In the genomic region with DNA sequence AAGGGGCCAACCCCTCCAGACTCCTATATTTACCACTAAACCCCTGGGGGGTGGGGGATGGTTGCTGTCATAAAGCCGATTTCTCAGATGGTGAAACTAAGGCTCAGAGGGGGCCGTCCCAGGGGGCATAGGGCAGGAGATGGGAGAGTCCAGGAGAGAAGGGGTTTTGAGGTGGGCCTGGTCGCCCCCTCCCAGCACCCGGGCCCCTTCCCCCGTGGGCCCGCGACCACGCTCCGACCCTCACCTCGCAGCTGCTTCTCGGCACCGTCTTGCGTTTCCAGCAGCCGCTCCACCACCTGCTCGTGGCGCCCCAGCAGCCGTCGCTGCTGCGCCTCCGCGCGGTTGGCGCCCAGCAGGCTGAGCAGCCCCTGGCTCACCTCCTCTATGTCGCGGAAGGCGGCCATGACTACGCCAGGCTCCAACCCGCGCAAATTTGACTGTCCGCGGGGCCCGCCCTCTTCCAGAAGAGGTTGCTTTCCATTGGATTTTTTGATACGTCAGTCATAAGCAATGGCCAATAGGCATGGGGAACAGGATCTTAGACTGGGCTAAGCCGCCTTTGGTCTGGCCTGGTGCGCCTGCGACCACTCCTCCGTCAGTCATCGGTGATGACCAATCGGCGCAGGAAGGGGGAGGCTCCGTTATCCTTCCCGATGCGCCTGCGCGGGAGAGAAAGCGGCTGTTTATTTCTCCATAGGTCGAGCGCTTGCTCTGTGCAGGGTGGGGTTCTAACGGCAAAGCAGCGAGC, we compare ENCODE assay signal across 8 cellular contexts. TPM values are rescaled to one million over a fixed set of nuclear protein-coding genes. Genes with fewer than 3 reads are reported as not detected.
DNase-seq lines count a peak whose midpoint lies in the region; ATAC-seq and TF ChIP-seq lines count a peak whose summit lies in the region.

TSS of gene SPC24 (minus strand) at position 410 of the 748 bp plus-strand sequence. CDS start at position 404, 6 bp downstream.

- 0 to 1% methylated on average over 25 to 50 of the region's 50 CpGs for WGBS in endodermal cell (ENCODE audit: insufficient coverage in 1 of 2, insufficient read length in 1 of 2), 2 experiments
- WGBS in mesendoderm (ENCODE audit: extremely low coverage, insufficient coverage, low lambda C conversion rate): no CpG with 5 or more reads among the region's 50 CpGs

- H3K9ac ChIP-seq in NT2/D1 (ENCODE audit: insufficient read length, low read depth): peak within 1 kb of the TSS; percentile 97
- peak within 1 kb of the TSS; percentile 75 for H3K9ac ChIP-seq in endodermal cell (ENCODE audit: extremely low read depth, low read length, poor library complexity, severe bottlenecking)
- peak within 1 kb of the TSS; percentile 99 for H3K9ac ChIP-seq in mesendoderm (ENCODE audit: low read length)

- TF ChIP-seq CTCF in endodermal cell (conservative IDR thresholded peaks at IDR 0.05): peak; percentile 14

- H2BK15ac ChIP-seq in mesendoderm (replicated peaks; ENCODE audit: low read depth): no peak within 1 kb of the TSS

- H3K23ac ChIP-seq in mesendoderm (ENCODE audit: low read length): peak within 1 kb of the TSS; percentile 97

- H3K9me3 Mint-ChIP-seq in activated CD8-positive, alpha-beta memory T cell treated with anti-CD3 and anti-CD28 coated beads, Interleukin-2, amount 10 ng/mL, durations not matched to agents 7 days and 5 days (ENCODE audit: low read depth): no peaks in the 10 kb centered on the region
- H3K9me3 Mint-ChIP-seq in endodermal cell: no peaks in the 10 kb centered on the region

- H4K5ac ChIP-seq in mesendoderm (ENCODE audit: low read length): no peak within 1 kb of the TSS

- H2BK120ac ChIP-seq in mesendoderm (ENCODE audit: low read depth, low read length): no peak within 1 kb of the TSS

- H3K4me1 Mint-ChIP-seq in activated CD8-positive, alpha-beta memory T cell treated with anti-CD3 and anti-CD28 coated beads, Interleukin-2, amount 10 ng/mL, durations not matched to agents 7 days and 5 days: peaks cover 34% of the 10 kb centered on the region
- H3K4me1 Mint-ChIP-seq in endodermal cell: peaks cover 11% of the 10 kb centered on the region

- H3K36me3 ChIP-seq in NT2/D1 (ENCODE audit: insufficient read depth, insufficient read length, low read length) (peaks cover 22% of the 10 kb centered on the region), endodermal cell (ENCODE audit: control insufficient read depth, insufficient read depth, low read length) (peaks cover 7% of the 10 kb centered on the region), mesendoderm (ENCODE audit: control insufficient read depth, insufficient read depth, low read length) (no peaks in the 10 kb centered on the region)

- H3K4me2 ChIP-seq in mesendoderm (ENCODE audit: low read length): peak within 1 kb of the TSS; percentile 95

- peak within 1 kb of the TSS; percentile 78 for H4K8ac ChIP-seq in mesendoderm (ENCODE audit: low read depth, low read length)

- peak within 1 kb of the TSS; percentile 70 for H2BK5ac ChIP-seq in mesendoderm (ENCODE audit: low read length)

- H3K79me2 ChIP-seq in mesendoderm (ENCODE audit: control insufficient read depth, insufficient read depth, low read length): peaks cover 19% of the 10 kb centered on the region

- no peak within 1 kb of the TSS for H2AK5ac ChIP-seq in mesendoderm (ENCODE audit: low read length)

- CTCF ChIA-PET in activated CD8-positive, alpha-beta memory T cell treated with anti-CD3 and anti-CD28 coated beads, Interleukin-2, amount 10 ng/mL, durations not matched to agents 7 days and 5 days (lab: Charles Lee): interaction anchor here (0.6 to 2.0 kb wide), 6 partner anchors 18 to 327 kb away, joined by 3 to 6 read pairs (median 4); no protein-coding TSS in a partner anchor

- peaks cover 15% of the 10 kb centered on the region for H3K79me1 ChIP-seq in mesendoderm (ENCODE audit: low read length)

- ATAC-seq in GM21381 (IDR thresholded peaks at IDR 0.05; ENCODE audit: unreplicated experiment): peak; percentile 96
- ATAC-seq in activated CD8-positive, alpha-beta memory T cell treated with anti-CD3 and anti-CD28 coated beads, Interleukin-2, amount 10 ng/mL, durations not matched to agents 7 days and 5 days: peak; percentile 99

- DNase-seq in COR-L47 (lab: John Stamatoyannopoulos, UW): peak; percentile 97
- DNase-seq in HUDEP-2 (lab: John Stamatoyannopoulos, UW; ENCODE audit: unreplicated experiment in 76 of 76): peak in 75 of 76 experiments; percentile 95 to 100 (median 99)
- peak; percentile 98 for DNase-seq in NT2/D1 (ENCODE audit: low read depth, low spot score)
- DNase-seq in activated CD8-positive, alpha-beta memory T cell treated with anti-CD3 and anti-CD28 coated beads, Interleukin-2, amount 10 ng/mL, durations not matched to agents 7 days and 5 days: peak; percentile 98
- peak; percentile 99 for DNase-seq in endodermal cell
- peak; percentile 99 for DNase-seq in mesendoderm
- DNase-seq in stimulated activated CD8-positive, alpha-beta memory T cell treated with anti-CD3 and anti-CD28 coated beads, Interleukin-15, amount 100 ng/mL, for 1 hour (ENCODE audit: low read depth): peak; percentile 76

- peaks cover 22% of the 10 kb centered on the region for H3K36me3 Mint-ChIP-seq in activated CD8-positive, alpha-beta memory T cell treated with anti-CD3 and anti-CD28 coated beads, Interleukin-2, amount 10 ng/mL, durations not matched to agents 7 days and 5 days
- peaks cover 7% of the 10 kb centered on the region for H3K36me3 Mint-ChIP-seq in endodermal cell (ENCODE audit: low read depth)

- H3K56ac ChIP-seq in mesendoderm (ENCODE audit: low read length): peak within 1 kb of the TSS; percentile 100

- H3K4ac ChIP-seq in mesendoderm (ENCODE audit: low read depth, low read length): peak within 1 kb of the TSS; percentile 21

- no peaks in the 10 kb centered on the region for H3K27me3 Mint-ChIP-seq in activated CD8-positive, alpha-beta memory T cell treated with anti-CD3 and anti-CD28 coated beads, Interleukin-2, amount 10 ng/mL, durations not matched to agents 7 days and 5 days
- no peaks in the 10 kb centered on the region for H3K27me3 Mint-ChIP-seq in endodermal cell (ENCODE audit: insufficient read depth)

- H3K4me1 ChIP-seq in NT2/D1 (ENCODE audit: insufficient read depth, insufficient read length) (peaks cover 10% of the 10 kb centered on the region), endodermal cell (ENCODE audit: control insufficient read depth, insufficient read depth, low read length) (no peaks in the 10 kb centered on the region), mesendoderm (ENCODE audit: control insufficient read depth, low read depth, low read length) (peaks cover 2% of the 10 kb centered on the region)

- peak within 1 kb of the TSS; percentile 88 for H3K4me3 Mint-ChIP-seq in activated CD8-positive, alpha-beta memory T cell treated with anti-CD3 and anti-CD28 coated beads, Interleukin-2, amount 10 ng/mL, durations not matched to agents 7 days and 5 days
- H3K4me3 Mint-ChIP-seq in endodermal cell: peak within 1 kb of the TSS; percentile 73

- H3K4me3 ChIP-seq in NT2/D1 (ENCODE audit: insufficient read length, low read depth) (peak within 1 kb of the TSS; percentile 97), endodermal cell (ENCODE audit: low read length) (peak within 1 kb of the TSS; percentile 92), mesendoderm (ENCODE audit: low read length) (peak within 1 kb of the TSS; percentile 100)

- H3K9me3 ChIP-seq in NT2/D1 (ENCODE audit: insufficient read depth, low read length): no peaks in the 10 kb centered on the region
- no peaks in the 10 kb centered on the region for H3K9me3 ChIP-seq in endodermal cell (ENCODE audit: control insufficient read depth, low read length)

- H3K18ac ChIP-seq in mesendoderm (ENCODE audit: low read length): peak within 1 kb of the TSS; percentile 35

- peak within 1 kb of the TSS; percentile 93 for H3K27ac Mint-ChIP-seq in activated CD8-positive, alpha-beta memory T cell treated with anti-CD3 and anti-CD28 coated beads, Interleukin-2, amount 10 ng/mL, durations not matched to agents 7 days and 5 days
- peak within 1 kb of the TSS; percentile 74 for H3K27ac Mint-ChIP-seq in endodermal cell

- H3K27ac ChIP-seq in endodermal cell (ENCODE audit: low read depth, low read length) (no peak within 1 kb of the TSS), mesendoderm (ENCODE audit: low read depth, low read length) (no peak within 1 kb of the TSS)

- H3K27me3 ChIP-seq in NT2/D1 (ENCODE audit: insufficient read depth, insufficient read length) (no peaks in the 10 kb centered on the region), endodermal cell (ENCODE audit: control insufficient read depth, insufficient read depth, low read length, poor library complexity, severe bottlenecking) (no peaks in the 10 kb centered on the region), mesendoderm (ENCODE audit: insufficient read depth, low read length, poor library complexity) (no peaks in the 10 kb centered on the region)

RNA-seq across cellular contexts. Expression of gene SPC24, which starts in this region (rescaled TPM):
- total RNA-seq in activated CD8-positive, alpha-beta memory T cell treated with anti-CD3 and anti-CD28 coated beads, Interleukin-2, amount 10 ng/mL, durations not matched to agents 7 days and 5 days: 10 to 100 TPM; 62.8 to 85.5 TPM
- 10 to 100 TPM; 35.4 to 50.0 TPM for total RNA-seq in endodermal cell
- 29.9 TPM for polyA plus RNA-seq in endodermal cell (2013, experiment 1 of 2)
- polyA plus RNA-seq in endodermal cell (2013, experiment 2 of 2): 34.5 TPM
- 14.8 TPM for polyA plus RNA-seq in mesendoderm (2013, experiment 1 of 2)
- polyA plus RNA-seq in mesendoderm (2013, experiment 2 of 2): 14.2 TPM
